Comparison of ENCODE assay signal across 1 cellular context in the genomic region with DNA sequence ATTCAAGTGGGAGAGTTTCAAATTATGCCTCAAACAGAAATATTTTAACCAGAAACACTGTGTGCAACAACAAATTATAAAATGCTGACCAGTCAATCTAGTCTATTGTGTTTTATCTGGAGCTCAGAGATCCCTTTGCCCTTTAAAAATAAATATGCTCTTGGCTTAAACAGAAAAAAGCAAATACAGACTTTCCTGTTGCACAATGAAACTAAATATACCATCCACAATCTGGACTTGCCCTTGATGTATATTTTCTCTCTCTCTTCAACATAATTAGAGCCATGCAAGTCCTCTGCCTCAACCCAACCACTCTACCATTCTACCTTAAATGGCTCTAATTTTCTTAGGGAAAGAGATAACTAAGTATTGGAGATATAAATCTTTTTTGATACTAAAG.
TF ChIP-seq lines count a peak whose summit lies in the region.

No MANE protein-coding gene starts in this region.

TF ChIP-seq in HepG2, 621 proteins besides CTCF, POLR2A, EP300 and RAD21 (continued from another document and continues in another):
- TF ChIP-seq, protein P1, sequence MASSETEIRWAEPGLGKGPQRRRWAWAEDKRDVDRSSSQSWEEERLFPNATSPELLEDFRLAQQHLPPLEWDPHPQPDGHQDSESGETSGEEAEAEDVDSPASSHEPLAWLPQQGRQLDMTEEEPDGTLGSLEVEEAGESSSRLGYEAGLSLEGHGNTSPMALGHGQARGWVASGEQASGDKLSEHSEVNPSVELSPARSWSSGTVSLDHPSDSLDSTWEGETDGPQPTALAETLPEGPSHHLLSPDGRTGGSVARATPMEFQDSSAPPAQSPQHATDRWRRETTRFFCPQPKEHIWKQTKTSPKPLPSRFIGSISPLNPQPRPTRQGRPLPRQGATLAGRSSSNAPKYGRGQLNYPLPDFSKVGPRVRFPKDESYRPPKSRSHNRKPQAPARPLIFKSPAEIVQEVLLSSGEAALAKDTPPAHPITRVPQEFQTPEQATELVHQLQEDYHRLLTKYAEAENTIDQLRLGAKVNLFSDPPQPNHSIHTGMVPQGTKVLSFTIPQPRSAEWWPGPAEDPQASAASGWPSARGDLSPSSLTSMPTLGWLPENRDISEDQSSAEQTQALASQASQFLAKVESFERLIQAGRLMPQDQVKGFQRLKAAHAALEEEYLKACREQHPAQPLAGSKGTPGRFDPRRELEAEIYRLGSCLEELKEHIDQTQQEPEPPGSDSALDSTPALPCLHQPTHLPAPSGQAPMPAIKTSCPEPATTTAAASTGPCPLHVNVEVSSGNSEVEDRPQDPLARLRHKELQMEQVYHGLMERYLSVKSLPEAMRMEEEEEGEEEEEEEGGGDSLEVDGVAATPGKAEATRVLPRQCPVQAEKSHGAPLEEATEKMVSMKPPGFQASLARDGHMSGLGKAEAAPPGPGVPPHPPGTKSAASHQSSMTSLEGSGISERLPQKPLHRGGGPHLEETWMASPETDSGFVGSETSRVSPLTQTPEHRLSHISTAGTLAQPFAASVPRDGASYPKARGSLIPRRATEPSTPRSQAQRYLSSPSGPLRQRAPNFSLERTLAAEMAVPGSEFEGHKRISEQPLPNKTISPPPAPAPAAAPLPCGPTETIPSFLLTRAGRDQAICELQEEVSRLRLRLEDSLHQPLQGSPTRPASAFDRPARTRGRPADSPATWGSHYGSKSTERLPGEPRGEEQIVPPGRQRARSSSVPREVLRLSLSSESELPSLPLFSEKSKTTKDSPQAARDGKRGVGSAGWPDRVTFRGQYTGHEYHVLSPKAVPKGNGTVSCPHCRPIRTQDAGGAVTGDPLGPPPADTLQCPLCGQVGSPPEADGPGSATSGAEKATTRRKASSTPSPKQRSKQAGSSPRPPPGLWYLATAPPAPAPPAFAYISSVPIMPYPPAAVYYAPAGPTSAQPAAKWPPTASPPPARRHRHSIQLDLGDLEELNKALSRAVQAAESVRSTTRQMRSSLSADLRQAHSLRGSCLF (CRISPR knock-in tag; IDR thresholded peaks at IDR 0.05; ENCODE audit: borderline replicate concordance): no peak
- TF ChIP-seq MAFF (IDR thresholded peaks at IDR 0.05; ENCODE audit: low read depth, low read length): peak; percentile 97
- TF ChIP-seq, protein P2, sequence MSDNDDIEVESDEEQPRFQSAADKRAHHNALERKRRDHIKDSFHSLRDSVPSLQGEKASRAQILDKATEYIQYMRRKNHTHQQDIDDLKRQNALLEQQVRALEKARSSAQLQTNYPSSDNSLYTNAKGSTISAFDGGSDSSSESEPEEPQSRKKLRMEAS (IDR thresholded peaks at IDR 0.05): no peak
- 0 out of 2 replicates have a peak, but pooled peaks have one; percentile 29 for TF ChIP-seq ZNF644 (CRISPR knock-in tag; IDR thresholded peaks at IDR 0.05; ENCODE audit: low read depth)
- no peak for TF ChIP-seq NFE2L2 (IDR thresholded peaks at IDR 0.05; ENCODE audit: low read length)
- no peak for TF ChIP-seq MTF2 (CRISPR knock-in tag; IDR thresholded peaks at IDR 0.05; ENCODE audit: borderline replicate concordance)
- no peak for TF ChIP-seq ZFP41 (CRISPR knock-in tag; IDR thresholded peaks at IDR 0.05; ENCODE audit: borderline replicate concordance)
- TF ChIP-seq FOXJ3 (CRISPR knock-in tag; IDR thresholded peaks at IDR 0.05; ENCODE audit: borderline replicate concordance): peak; percentile 95; the same call in 1 of the 2 replicates
- TF ChIP-seq SP1 (IDR thresholded peaks at IDR 0.05): no peak
- no peak for TF ChIP-seq SP1 (CRISPR knock-in tag; IDR thresholded peaks at IDR 0.05)
- TF ChIP-seq MBD4 (IDR thresholded peaks at IDR 0.05; ENCODE audit: borderline replicate concordance, low read length): peak; percentile 77; the same call in 1 of the 2 replicates
- no peak for TF ChIP-seq ZNF484 (CRISPR knock-in tag; IDR thresholded peaks at IDR 0.05; ENCODE audit: borderline replicate concordance, low read depth)
- no peak; the same call in 1 of the 2 replicates for TF ChIP-seq RFXANK (CRISPR knock-in tag; IDR thresholded peaks at IDR 0.05)
- TF ChIP-seq KLF13 (CRISPR knock-in tag; IDR thresholded peaks at IDR 0.05): no peak
- TF ChIP-seq, protein P3, sequence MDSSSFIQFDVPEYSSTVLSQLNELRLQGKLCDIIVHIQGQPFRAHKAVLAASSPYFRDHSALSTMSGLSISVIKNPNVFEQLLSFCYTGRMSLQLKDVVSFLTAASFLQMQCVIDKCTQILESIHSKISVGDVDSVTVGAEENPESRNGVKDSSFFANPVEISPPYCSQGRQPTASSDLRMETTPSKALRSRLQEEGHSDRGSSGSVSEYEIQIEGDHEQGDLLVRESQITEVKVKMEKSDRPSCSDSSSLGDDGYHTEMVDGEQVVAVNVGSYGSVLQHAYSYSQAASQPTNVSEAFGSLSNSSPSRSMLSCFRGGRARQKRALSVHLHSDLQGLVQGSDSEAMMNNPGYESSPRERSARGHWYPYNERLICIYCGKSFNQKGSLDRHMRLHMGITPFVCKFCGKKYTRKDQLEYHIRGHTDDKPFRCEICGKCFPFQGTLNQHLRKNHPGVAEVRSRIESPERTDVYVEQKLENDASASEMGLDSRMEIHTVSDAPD (CRISPR knock-in tag; IDR thresholded peaks at IDR 0.05): peak; percentile 72; the same call in 1 of the 2 replicates
- no peak for TF ChIP-seq AHR (CRISPR knock-in tag; IDR thresholded peaks at IDR 0.05)
- no peak for TF ChIP-seq DR1 (CRISPR knock-in tag; IDR thresholded peaks at IDR 0.05)
- TF ChIP-seq SIX4 (CRISPR knock-in tag; IDR thresholded peaks at IDR 0.05): peak; percentile 78; the same call in 1 of the 2 replicates
- no peak for TF ChIP-seq ZNF775 (CRISPR knock-in tag; IDR thresholded peaks at IDR 0.05; ENCODE audit: borderline replicate concordance)
- no peak for TF ChIP-seq SMARCC2 (IDR thresholded peaks at IDR 0.05)
- no peak for TF ChIP-seq ZNF451 (CRISPR knock-in tag; IDR thresholded peaks at IDR 0.05)
- no peak for TF ChIP-seq ZNF792 (CRISPR knock-in tag; IDR thresholded peaks at IDR 0.05)
- 0 out of 2 replicates have a peak, but pooled peaks have one; percentile 54 for TF ChIP-seq HOXD1 (CRISPR knock-in tag; IDR thresholded peaks at IDR 0.05)
- TF ChIP-seq ZNF605 (CRISPR knock-in tag; IDR thresholded peaks at IDR 0.05): no peak
- no peak for TF ChIP-seq IRX3 (CRISPR knock-in tag; IDR thresholded peaks at IDR 0.05; ENCODE audit: borderline replicate concordance, low read depth)
- TF ChIP-seq KDM2A (CRISPR knock-in tag; IDR thresholded peaks at IDR 0.05; ENCODE audit: borderline replicate concordance, low read depth): no peak
- TF ChIP-seq ZNF780A (CRISPR knock-in tag; IDR thresholded peaks at IDR 0.05): no peak
- no peak for TF ChIP-seq KLF15 (CRISPR knock-in tag; IDR thresholded peaks at IDR 0.05; ENCODE audit: borderline replicate concordance)
- TF ChIP-seq, protein P4, sequence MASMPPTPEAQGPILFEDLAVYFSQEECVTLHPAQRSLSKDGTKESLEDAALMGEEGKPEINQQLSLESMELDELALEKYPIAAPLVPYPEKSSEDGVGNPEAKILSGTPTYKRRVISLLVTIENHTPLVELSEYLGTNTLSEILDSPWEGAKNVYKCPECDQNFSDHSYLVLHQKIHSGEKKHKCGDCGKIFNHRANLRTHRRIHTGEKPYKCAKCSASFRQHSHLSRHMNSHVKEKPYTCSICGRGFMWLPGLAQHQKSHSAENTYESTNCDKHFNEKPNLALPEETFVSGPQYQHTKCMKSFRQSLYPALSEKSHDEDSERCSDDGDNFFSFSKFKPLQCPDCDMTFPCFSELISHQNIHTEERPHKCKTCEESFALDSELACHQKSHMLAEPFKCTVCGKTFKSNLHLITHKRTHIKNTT (CRISPR knock-in tag; IDR thresholded peaks at IDR 0.05): no peak
- TF ChIP-seq ZNF567 (CRISPR knock-in tag; IDR thresholded peaks at IDR 0.05; ENCODE audit: borderline replicate concordance): no peak
- TF ChIP-seq, protein P5, sequence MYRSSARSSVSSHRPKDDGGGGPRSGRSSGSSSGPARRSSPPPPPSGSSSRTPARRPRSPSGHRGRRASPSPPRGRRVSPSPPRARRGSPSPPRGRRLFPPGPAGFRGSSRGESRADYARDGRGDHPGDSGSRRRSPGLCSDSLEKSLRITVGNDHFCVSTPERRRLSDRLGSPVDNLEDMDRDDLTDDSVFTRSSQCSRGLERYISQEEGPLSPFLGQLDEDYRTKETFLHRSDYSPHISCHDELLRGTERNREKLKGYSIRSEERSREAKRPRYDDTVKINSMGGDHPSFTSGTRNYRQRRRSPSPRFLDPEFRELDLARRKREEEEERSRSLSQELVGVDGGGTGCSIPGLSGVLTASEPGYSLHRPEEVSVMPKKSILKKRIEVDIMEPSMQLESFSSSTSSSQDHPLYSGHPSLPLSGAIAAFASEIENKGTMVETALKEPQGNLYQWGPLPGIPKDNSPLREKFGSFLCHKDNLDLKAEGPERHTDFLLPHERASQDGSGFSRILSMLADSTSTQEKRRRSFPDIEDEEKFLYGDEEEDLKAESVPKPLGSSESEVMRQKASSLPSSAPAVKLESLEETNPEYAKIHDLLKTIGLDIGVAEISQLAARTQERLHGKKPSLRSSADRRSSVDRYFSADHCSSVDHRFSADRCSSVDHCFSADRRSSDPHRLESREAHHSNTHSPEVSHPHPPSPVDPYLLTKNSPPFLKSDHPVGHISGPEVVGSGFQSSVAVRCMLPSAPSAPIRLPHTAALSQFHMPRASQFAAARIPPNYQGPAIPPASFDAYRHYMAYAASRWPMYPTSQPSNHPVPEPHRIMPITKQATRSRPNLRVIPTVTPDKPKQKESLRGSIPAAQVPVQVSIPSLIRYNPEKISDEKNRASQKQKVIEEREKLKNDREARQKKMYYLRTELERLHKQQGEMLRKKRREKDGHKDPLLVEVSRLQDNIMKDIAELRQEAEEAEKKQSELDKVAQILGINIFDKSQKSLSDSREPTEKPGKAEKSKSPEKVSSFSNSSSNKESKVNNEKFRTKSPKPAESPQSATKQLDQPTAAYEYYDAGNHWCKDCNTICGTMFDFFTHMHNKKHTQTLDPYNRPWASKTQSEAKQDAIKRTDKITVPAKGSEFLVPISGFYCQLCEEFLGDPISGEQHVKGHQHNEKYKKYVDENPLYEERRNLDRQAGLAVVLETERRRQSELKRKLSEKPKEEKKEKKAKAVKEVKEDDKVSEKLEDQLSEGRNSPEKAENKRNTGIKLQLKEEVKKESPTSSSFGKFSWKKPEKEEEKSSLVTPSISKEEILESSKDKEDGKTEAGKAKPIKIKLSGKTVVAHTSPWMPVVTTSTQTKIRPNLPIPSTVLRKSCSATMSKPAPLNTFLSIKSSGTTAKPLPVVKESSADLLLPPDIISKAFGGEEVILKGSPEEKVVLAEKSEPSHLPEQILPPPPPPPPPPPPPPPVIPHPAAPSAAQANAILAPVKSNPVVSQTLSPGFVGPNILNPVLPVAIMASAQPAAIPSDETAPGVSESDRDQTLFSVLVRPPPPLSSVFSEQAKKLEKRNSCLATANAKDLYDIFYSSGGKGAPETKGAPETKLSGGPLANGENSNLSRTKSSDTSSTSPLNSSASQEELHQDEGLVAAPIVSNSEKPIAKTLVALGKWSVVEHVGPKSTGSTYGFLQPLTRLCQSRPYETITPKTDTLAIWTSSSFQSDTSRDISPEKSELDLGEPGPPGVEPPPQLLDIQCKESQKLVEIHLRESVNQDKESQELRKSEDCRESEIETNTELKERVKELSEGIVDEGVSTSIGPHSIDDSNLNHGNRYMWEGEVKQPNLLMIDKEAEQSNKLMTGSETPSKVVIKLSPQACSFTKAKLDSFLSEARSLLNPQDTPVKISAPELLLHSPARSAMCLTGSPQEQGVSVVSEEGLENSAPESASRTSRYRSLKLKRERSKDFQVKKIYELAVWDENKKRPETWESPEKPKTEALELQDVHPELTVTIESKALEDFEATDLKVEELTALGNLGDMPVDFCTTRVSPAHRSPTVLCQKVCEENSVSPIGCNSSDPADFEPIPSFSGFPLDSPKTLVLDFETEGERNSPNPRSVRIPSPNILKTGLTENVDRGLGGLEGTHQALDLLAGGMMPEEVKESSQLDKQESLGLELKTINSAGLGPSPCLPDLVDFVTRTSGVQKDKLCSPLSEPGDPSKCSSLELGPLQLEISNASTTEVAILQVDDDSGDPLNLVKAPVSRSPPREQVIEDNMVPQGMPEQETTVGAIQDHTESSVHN (CRISPR knock-in tag; IDR thresholded peaks at IDR 0.05): no peak
- TF ChIP-seq ZNF781 (CRISPR knock-in tag; IDR thresholded peaks at IDR 0.05; ENCODE audit: borderline replicate concordance, not compliant biosample characterization): no peak
- TF ChIP-seq ZNF326 (CRISPR knock-in tag; IDR thresholded peaks at IDR 0.05; ENCODE audit: borderline replicate concordance): no peak
- no peak for TF ChIP-seq ZFP36 (IDR thresholded peaks at IDR 0.05; ENCODE audit: borderline replicate concordance, low read depth, low read length, partially characterized antibody)
- no peak for TF ChIP-seq ZKSCAN5 (CRISPR knock-in tag; IDR thresholded peaks at IDR 0.05)
- TF ChIP-seq, protein P6, sequence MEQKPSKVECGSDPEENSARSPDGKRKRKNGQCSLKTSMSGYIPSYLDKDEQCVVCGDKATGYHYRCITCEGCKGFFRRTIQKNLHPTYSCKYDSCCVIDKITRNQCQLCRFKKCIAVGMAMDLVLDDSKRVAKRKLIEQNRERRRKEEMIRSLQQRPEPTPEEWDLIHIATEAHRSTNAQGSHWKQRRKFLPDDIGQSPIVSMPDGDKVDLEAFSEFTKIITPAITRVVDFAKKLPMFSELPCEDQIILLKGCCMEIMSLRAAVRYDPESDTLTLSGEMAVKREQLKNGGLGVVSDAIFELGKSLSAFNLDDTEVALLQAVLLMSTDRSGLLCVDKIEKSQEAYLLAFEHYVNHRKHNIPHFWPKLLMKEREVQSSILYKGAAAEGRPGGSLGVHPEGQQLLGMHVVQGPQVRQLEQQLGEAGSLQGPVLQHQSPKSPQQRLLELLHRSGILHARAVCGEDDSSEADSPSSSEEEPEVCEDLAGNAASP (CRISPR knock-in tag; IDR thresholded peaks at IDR 0.05; ENCODE audit: borderline replicate concordance): peak; percentile 92; the same call in 1 of the 2 replicates
- no peak for TF ChIP-seq HNRNPUL1 (IDR thresholded peaks at IDR 0.05; ENCODE audit: low read depth, low read length)
- no peak for TF ChIP-seq KDM5B (CRISPR knock-in tag; IDR thresholded peaks at IDR 0.05; ENCODE audit: borderline replicate concordance)
- TF ChIP-seq ZNF496 (CRISPR knock-in tag; IDR thresholded peaks at IDR 0.05; ENCODE audit: insufficient replicate concordance): no peak
- TF ChIP-seq ELF1 (CRISPR knock-in tag; IDR thresholded peaks at IDR 0.05): no peak
- TF ChIP-seq, protein P7, sequence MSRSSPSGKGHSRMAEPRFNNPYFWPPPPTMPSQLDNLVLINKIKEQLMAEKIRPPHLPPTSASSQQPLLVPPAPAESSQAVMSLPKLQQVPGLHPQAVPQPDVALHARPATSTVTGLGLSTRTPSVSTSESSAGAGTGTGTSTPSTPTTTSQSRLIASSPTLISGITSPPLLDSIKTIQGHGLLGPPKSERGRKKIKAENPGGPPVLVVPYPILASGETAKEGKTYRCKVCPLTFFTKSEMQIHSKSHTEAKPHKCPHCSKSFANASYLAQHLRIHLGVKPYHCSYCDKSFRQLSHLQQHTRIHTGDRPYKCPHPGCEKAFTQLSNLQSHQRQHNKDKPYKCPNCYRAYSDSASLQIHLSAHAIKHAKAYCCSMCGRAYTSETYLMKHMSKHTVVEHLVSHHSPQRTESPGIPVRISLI (CRISPR knock-in tag; IDR thresholded peaks at IDR 0.05; ENCODE audit: borderline replicate concordance): no peak
- TF ChIP-seq PAWR (CRISPR knock-in tag; IDR thresholded peaks at IDR 0.05; ENCODE audit: borderline replicate concordance): no peak
- no peak for TF ChIP-seq ZNF44 (CRISPR knock-in tag; IDR thresholded peaks at IDR 0.05)
- peak; percentile 86 for TF ChIP-seq SMAD3 (CRISPR knock-in tag; IDR thresholded peaks at IDR 0.05)
- TF ChIP-seq NFKBIZ (CRISPR knock-in tag; IDR thresholded peaks at IDR 0.05): 0 out of 2 replicates have a peak, but pooled peaks have one; percentile 62
- TF ChIP-seq ZNF629 (CRISPR knock-in tag; conservative IDR thresholded peaks at IDR 0.05): no peak
- no peak for TF ChIP-seq ZNF709 (CRISPR knock-in tag; IDR thresholded peaks at IDR 0.05)
- TF ChIP-seq, protein P8, sequence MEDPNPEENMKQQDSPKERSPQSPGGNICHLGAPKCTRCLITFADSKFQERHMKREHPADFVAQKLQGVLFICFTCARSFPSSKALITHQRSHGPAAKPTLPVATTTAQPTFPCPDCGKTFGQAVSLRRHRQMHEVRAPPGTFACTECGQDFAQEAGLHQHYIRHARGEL (CRISPR knock-in tag; IDR thresholded peaks at IDR 0.05): no peak
